ENCODE assay signal across 10 cellular contexts in the genomic region with DNA sequence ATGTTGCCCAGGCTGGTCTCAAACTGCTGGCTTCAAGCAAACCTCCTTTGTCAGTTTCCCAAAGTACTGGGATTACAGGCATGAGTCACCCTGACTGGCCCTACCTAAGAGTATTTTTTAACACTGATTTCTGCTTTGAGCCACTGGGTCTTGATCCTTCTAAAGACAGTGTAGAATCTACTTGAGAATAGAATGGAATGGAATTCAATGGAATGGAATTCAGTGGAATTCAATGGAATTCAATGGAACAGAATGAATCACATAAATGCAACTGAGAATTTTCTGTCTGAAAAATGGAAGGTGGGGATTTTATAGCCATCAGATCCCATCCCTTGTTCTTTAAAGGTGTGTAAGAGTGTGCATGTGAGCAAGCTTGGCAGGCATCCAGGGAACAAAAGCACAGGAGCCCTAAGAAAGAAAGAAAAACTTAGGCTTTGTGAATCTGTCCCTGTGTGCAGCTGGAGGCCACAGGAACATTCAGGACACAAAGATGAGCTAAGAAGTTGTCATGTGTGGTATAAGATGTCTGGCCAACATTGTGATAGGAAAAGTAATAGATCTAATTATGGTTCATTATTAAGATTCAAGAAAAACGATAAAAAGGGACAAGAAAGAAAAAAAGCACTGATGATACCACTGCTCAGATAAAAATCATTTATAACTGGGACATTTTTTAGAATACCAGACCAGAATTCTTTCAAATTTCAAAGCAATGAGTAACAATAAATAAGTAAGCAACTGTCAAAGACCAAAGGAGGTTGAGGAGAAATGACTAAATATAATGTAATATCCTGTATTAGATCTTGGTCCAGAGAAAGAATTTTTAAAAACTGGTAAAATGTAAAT.
DNase-seq lines count a peak whose midpoint lies in the region; FAIRE-seq and TF ChIP-seq lines count a peak whose summit lies in the region.
"Had no signal": no experiment of that assay in that cellular context is flagged by ENCODE, and none has a peak within 500 bp of the region (broad histone marks: within the 10 kb centered on the region; RNA-seq: fewer than 3 reads in every experiment).

No MANE protein-coding gene starts in this region.

- H4K20me1 ChIP-seq in BLaER1 treated with 17β-estradiol and CSF1 and Interleukin-3, amounts not matched to agents 10 nM and 100 nM, result no peaks in the 10 kb centered on the region

- no peak for TF ChIP-seq CTCF in bronchial epithelial cell (IDR thresholded peaks at IDR 0.05; ENCODE audit: insufficient read depth, low read length, severe bottlenecking)

- DNase-seq in bronchial epithelial cell (ENCODE audit: low read depth) (peak; percentile 78), small intestine (no peak), CD1c-positive myeloid dendritic cell (ENCODE audit: extremely low spot score) (no peak), NCI-H774 (lab: John Stamatoyannopoulos, UW) (no peak)
- DNase-seq in activated naive CD4-positive, alpha-beta T cell treated with anti-CD3 and anti-CD28 coated beads, Interleukin-2, amount 50 U/mL, for 16 hours, result no peak
- DNase-seq: stimulated activated CD4-positive, alpha-beta T cell treated with anti-CD3 and anti-CD28 coated beads, Interleukin-4, amount 100 ng/mL, for 24 hours had no signal

- H3K36me3 ChIP-seq in BLaER1 treated with 17β-estradiol and CSF1 and Interleukin-3, amounts not matched to agents 10 nM and 100 nM, result no peaks in the 10 kb centered on the region
- H3K36me3 ChIP-seq in HUES64 (ENCODE audit: insufficient read depth, low read length) (no peaks in the 10 kb centered on the region), bronchial epithelial cell (ENCODE audit: control insufficient read depth, insufficient read depth, low read length) (no peaks in the 10 kb centered on the region), mesodermal cell (ENCODE audit: control insufficient read depth, insufficient read depth, low read length) (no peaks in the 10 kb centered on the region), small intestine (ENCODE audit: control insufficient read depth in 2 of 2, insufficient read depth in 2 of 2, low read length in 2 of 2) (no peaks in the 10 kb centered on the region)

- no peaks in the 10 kb centered on the region for H3K27me3 ChIP-seq in BLaER1 treated with 17β-estradiol and CSF1 and Interleukin-3, amounts not matched to agents 10 nM and 100 nM
- H3K27me3 ChIP-seq in HUES64 (ENCODE audit: insufficient read depth, low read length) (no peaks in the 10 kb centered on the region), bronchial epithelial cell (ENCODE audit: control insufficient read depth, insufficient read depth, low read length) (no peaks in the 10 kb centered on the region), small intestine (ENCODE audit: control insufficient read depth in 2 of 2, insufficient read depth in 2 of 2, low read length in 2 of 2) (no peaks in the 10 kb centered on the region)

- WGBS in HUES64, result 100% methylated on average over 1 of the region's 1 CpG
- no CpG with 5 or more reads among the region's 1 CpG for WGBS in mesodermal cell (ENCODE audit: insufficient coverage in 2 of 2), 2 experiments
- 65 to 68% (median 67%) methylated on average over 1 of the region's 1 CpG for WGBS in small intestine, 3 donors

- FAIRE-seq in bronchial epithelial cell (lab: Jason Lieb, UNC) (no peak), small intestine (lab: Jason Lieb, UNC) (no peak)
- FAIRE-seq: D721Med had no signal

- peaks cover 7 to 16% (median 10%) of the 10 kb centered on the region in 10 experiments; a peak in 19 of 20 replicates for H3K4me1 ChIP-seq in BLaER1 treated with 17β-estradiol and CSF1 and Interleukin-3, amounts not matched to agents 10 nM and 100 nM
- H3K4me1 ChIP-seq in HUES64 (ENCODE audit: insufficient read depth, low read length) (peaks cover 29% of the 10 kb centered on the region), mesodermal cell (ENCODE audit: control insufficient read depth, insufficient read depth, low read length, poor library complexity, severe bottlenecking) (peaks cover 9% of the 10 kb centered on the region), small intestine (ENCODE audit: control insufficient read depth in 2 of 2, insufficient read depth in 1 of 2, low read depth in 1 of 2, low read length in 1 of 2) (no peaks in the 10 kb centered on the region)

- H3K4me3 ChIP-seq in BLaER1 treated with 17β-estradiol and CSF1 and Interleukin-3, amounts not matched to agents 10 nM and 100 nM, result no peak overlapping the region
- H3K4me3 ChIP-seq in HUES64 (ENCODE audit: low read length) (no peak overlapping the region), bronchial epithelial cell (ENCODE audit: low read depth, low read length) (no peak overlapping the region), mesodermal cell (ENCODE audit: extremely low read depth, insufficient read depth, low read length, poor library complexity, severe bottlenecking) (no peak overlapping the region), small intestine (ENCODE audit: low read depth in 1 of 2, low read length in 2 of 2) (no peak overlapping the region)

- peak overlapping the region in 9 of 11 experiments; percentile 10 to 60 (median 42); a peak in 9 of 22 replicates for H3K4me2 ChIP-seq in BLaER1 treated with 17β-estradiol and CSF1 and Interleukin-3, amounts not matched to agents 10 nM and 100 nM

- H3K9ac ChIP-seq in BLaER1 treated with 17β-estradiol and CSF1 and Interleukin-3, amounts not matched to agents 10 nM and 100 nM, result no peak overlapping the region
- H3K9ac ChIP-seq in HUES64 (ENCODE audit: low read depth, low read length), result peak overlapping the region; percentile 32; the same call in 1 of the 2 replicates

- peak overlapping the region in 1 of 11 experiments; percentile 30; a peak in 1 of 22 replicates for H3K27ac ChIP-seq in BLaER1 treated with 17β-estradiol and CSF1 and Interleukin-3, amounts not matched to agents 10 nM and 100 nM
- H3K27ac ChIP-seq in HUES64 (ENCODE audit: low read depth, low read length), result peak overlapping the region; percentile 78
- peak overlapping the region; percentile 55 for H3K27ac ChIP-seq in mesodermal cell (ENCODE audit: low read depth, low read length, severe bottlenecking)
- H3K27ac ChIP-seq in small intestine (ENCODE audit: low read depth in 1 of 2, low read length in 1 of 2), result no peak overlapping the region

- peaks cover 0 to 3% (median 0%) of the 10 kb centered on the region in 11 experiments; a peak in 3 of 22 replicates for H3K9me3 ChIP-seq in BLaER1 treated with 17β-estradiol and CSF1 and Interleukin-3, amounts not matched to agents 10 nM and 100 nM (replicated peaks in 1 of 11)
- no peaks in the 10 kb centered on the region for H3K9me3 ChIP-seq in HUES64 (ENCODE audit: insufficient read depth, low read depth, low read length)
- no peaks in the 10 kb centered on the region for H3K9me3 ChIP-seq in mesodermal cell (ENCODE audit: control insufficient read depth, low read length)
- H3K9me3 ChIP-seq in small intestine (ENCODE audit: control insufficient read depth, low read depth), result no peaks in the 10 kb centered on the region

Comparison
In these comparisons a context has a peak if more than half of its experiments do, and no peak if none do; other contexts are left out.
1. H3K27ac ChIP-seq: peak in HUES64 (single experiment) and mesodermal cell (single experiment); none in small intestine (0 of 2).